Comparison of ENCODE assay signal across 8 cellular contexts in the genomic region with DNA sequence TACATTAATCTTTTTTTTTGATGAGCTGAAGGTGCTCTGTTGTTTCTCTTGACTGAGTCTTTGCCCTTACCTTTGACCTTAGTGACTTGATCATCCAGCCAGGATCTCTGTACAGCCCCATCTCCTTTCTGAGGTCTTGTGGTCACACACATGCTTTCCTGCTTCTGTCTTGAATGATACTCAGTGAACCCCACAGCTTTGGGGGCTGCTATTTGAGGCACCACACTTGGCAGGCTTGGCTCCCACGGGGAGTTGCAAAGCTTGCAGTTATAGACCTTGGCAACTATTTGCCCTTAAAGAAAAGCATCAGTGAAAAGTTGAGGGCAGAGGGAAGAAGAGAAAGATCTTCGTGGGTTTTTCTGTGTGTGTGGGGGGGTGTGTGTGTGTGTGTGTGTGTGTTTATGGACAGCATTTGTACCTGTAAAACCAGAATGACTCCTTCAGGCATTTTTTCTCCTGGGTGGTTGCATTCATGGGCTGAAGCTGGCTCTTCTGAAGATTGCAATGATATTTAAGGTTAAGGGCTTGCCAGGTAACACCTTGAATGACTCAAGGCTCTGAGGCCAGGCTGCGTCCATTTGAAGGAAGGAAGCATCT.
DNase-seq lines count a peak whose midpoint lies in the region; ATAC-seq and TF ChIP-seq lines count a peak whose summit lies in the region.

No MANE protein-coding gene starts in this region.

- WGBS in esophagus squamous epithelium, 2 donors = 44 to 46% methylated on average over 2 to 3 of the region's 3 CpGs
- 60 to 68% methylated on average over 1 to 3 of the region's 3 CpGs for WGBS in gastroesophageal sphincter (ENCODE audit: low coverage in 1 of 2), 2 donors

- H3K27me3 ChIP-seq in esophagus squamous epithelium (no peaks in the 10 kb centered on the region), gastroesophageal sphincter (no peaks in the 10 kb centered on the region)

- TF ChIP-seq CTCF in 22Rv1 (IDR thresholded peaks at IDR 0.05) (no peak), esophagus squamous epithelium (IDR thresholded peaks at IDR 0.05) (no peak), gastroesophageal sphincter (IDR thresholded peaks at IDR 0.05) (no peak), glutamatergic neuron (IDR thresholded peaks at IDR 0.05; ENCODE audit: partially characterized antibody, unreplicated experiment) (no peak), foreskin fibroblast (IDR thresholded peaks at IDR 0.05; ENCODE audit: low read depth, low read length) (no peak)

- peaks cover 8 to 48% (median 9%) of the 10 kb centered on the region in 3 donors for H3K4me1 ChIP-seq in esophagus squamous epithelium
- H3K4me1 ChIP-seq in gastroesophageal sphincter = peaks cover 0 to 25% (median 0%) of the 10 kb centered on the region in 3 donors

- TF ChIP-seq POLR2A in esophagus squamous epithelium (IDR thresholded peaks at IDR 0.05) (no peak), gastroesophageal sphincter (IDR thresholded peaks at IDR 0.05) (no peak)

- H3K27ac ChIP-seq in 22Rv1 (peak overlapping the region; percentile 67), esophagus squamous epithelium (peak overlapping the region; percentile 80 to 88 (median 86)), gastroesophageal sphincter (no peak overlapping the region)

- DNase-seq in esophagus squamous epithelium (lab: John Stamatoyannopoulos, UW) = no peak
- no peak for DNase-seq in stimulated activated naive CD4-positive, alpha-beta T cell treated with Interleukin-2 at 50 U/mL for 16 hours (lab: John Stamatoyannopoulos, UW)
- no peak for DNase-seq in glutamatergic neuron
- DNase-seq in foreskin fibroblast = no peak

- H3K4me1 Mint-ChIP-seq in glutamatergic neuron (ENCODE audit: low read depth, unreplicated experiment) = peaks cover 21% of the 10 kb centered on the region

- H3K4me3 ChIP-seq in esophagus squamous epithelium (no peak overlapping the region), gastroesophageal sphincter (no peak overlapping the region), foreskin fibroblast (ENCODE audit: low read depth in 1 of 2, low read length in 2 of 2) (no peak overlapping the region)

- intact Hi-C loops in esophagus squamous epithelium (cut with DNase I) = no loop called here

- H3K9me3 Mint-ChIP-seq in glutamatergic neuron (ENCODE audit: unreplicated experiment) = peaks cover 2% of the 10 kb centered on the region

- H3K36me3 Mint-ChIP-seq in glutamatergic neuron (ENCODE audit: unreplicated experiment) = peaks cover 5% of the 10 kb centered on the region

- H3K27ac Mint-ChIP-seq in glutamatergic neuron (ENCODE audit: unreplicated experiment) = no peak overlapping the region

- no peaks in the 10 kb centered on the region for H3K36me3 ChIP-seq in esophagus squamous epithelium
- H3K36me3 ChIP-seq in gastroesophageal sphincter = no peaks in the 10 kb centered on the region

- no peak for TF ChIP-seq EP300 in gastroesophageal sphincter (IDR thresholded peaks at IDR 0.05)

- no peak overlapping the region for H3K4me3 Mint-ChIP-seq in glutamatergic neuron (ENCODE audit: unreplicated experiment)

- H3K9me3 ChIP-seq in esophagus squamous epithelium = no peaks in the 10 kb centered on the region
- no peaks in the 10 kb centered on the region for H3K9me3 ChIP-seq in gastroesophageal sphincter

- H3K27me3 Mint-ChIP-seq in glutamatergic neuron (ENCODE audit: unreplicated experiment) = peaks cover 3% of the 10 kb centered on the region

- ATAC-seq in GM19324 (IDR thresholded peaks at IDR 0.05; ENCODE audit: low FRiP score, unreplicated experiment) (peak; percentile 55), HG03442 (IDR thresholded peaks at IDR 0.05; ENCODE audit: unreplicated experiment) (peak; percentile 58), gastroesophageal sphincter (no peak)

Comparison
In these comparisons a context has a peak if more than half of its experiments do, and no peak if none do; other contexts are left out.
1. H3K27ac ChIP-seq: peak in 22Rv1 (single experiment) and esophagus squamous epithelium (4 of 4); none in gastroesophageal sphincter (0 of 4).